22 cellular contexts compared by ENCODE assay signal in the genomic region with DNA sequence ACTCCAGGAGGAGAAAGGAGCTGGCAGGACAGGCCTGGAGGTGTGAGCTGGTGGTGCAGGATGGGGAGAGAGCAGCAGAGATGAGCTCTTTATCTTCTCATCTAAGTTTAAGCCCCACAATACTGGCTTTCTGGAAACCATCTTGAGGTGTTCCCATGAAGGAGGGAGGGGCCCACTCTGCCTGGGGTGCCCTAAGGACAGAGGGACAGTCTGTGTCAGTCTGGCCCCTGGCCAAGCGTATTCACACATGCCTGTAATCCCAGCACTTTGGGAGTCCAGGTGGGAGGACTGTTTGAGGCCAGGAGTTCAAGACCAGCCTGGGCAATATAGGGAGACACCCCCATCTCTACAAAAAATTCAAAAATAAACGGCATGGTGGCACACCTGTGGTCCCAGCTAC. TPM values are rescaled to one million over a fixed set of nuclear protein-coding genes. Genes with fewer than 3 reads are reported as not detected.
DNase-seq lines count a peak whose midpoint lies in the region; ATAC-seq, FAIRE-seq and TF ChIP-seq lines count a peak whose summit lies in the region.
"Had no signal": no experiment of that assay in that cellular context is flagged by ENCODE, and none has a peak within 500 bp of the region (broad histone marks: within the 10 kb centered on the region; RNA-seq: fewer than 3 reads in every experiment).

No MANE protein-coding gene starts in this region.

- TF ChIP-seq CTCF in H9 (conservative IDR thresholded peaks at IDR 0.05) = no peak
- no peak for TF ChIP-seq CTCF in GM12878 (IDR thresholded peaks at IDR 0.05 in 2 of 3, conservative IDR thresholded peaks at IDR 0.05 in 1 of 3; ENCODE audit: control insufficient read depth in 2 of 3, extremely low read depth in 1 of 3, insufficient read depth in 1 of 3, low read depth in 3 of 3, low read length in 3 of 3)
- no peak for TF ChIP-seq CTCF in osteoblast (IDR thresholded peaks at IDR 0.05; ENCODE audit: extremely low read depth, low read depth, low read length)

- no peak overlapping the region for H4K91ac ChIP-seq in H9 (ENCODE audit: insufficient read length, low read depth, low read length)

- H4K5ac ChIP-seq in H9 (ENCODE audit: insufficient read length, low read depth, low read length) = no peak overlapping the region

- POLR2A ChIA-PET in GM12878 (lab: Charles Lee) = no interaction called here

- no peak overlapping the region for H3K9ac ChIP-seq in H9 (ENCODE audit: extremely low read depth, insufficient read length, low read length)
- peak overlapping the region; percentile 4; the same call in 1 of the 2 replicates for H3K9ac ChIP-seq in GM12878 (ENCODE audit: control insufficient read depth, insufficient read depth, low read length)

- no peak for TF ChIP-seq RAD21 in GM12878 (IDR thresholded peaks at IDR 0.05; ENCODE audit: insufficient read depth, low read depth, low read length)

- no peak overlapping the region for H2BK5ac ChIP-seq in H9 (ENCODE audit: insufficient read length, low read length)

- no peak; the same call in none of the 2 replicates for TF ChIP-seq POLR2A in GM12878 (IDR thresholded peaks at IDR 0.05; ENCODE audit: low read depth, low read length)

- H3K4me1 ChIP-seq in H9 (ENCODE audit: insufficient read depth, low read length) (peaks cover 4% of the 10 kb centered on the region; the same call in 1 of the 2 replicates), GM12878 (ENCODE audit: control insufficient read depth, insufficient read depth, low read length) (peaks cover 12% of the 10 kb centered on the region), osteoblast (ENCODE audit: insufficient read depth, low read length) (no peaks in the 10 kb centered on the region)
- H3K4me1 ChIP-seq: left lung had no signal

- H4K20me1 ChIP-seq in H9 (ENCODE audit: control insufficient read depth, insufficient read depth, insufficient read length) = no peaks in the 10 kb centered on the region
- no peaks in the 10 kb centered on the region for H4K20me1 ChIP-seq in GM12878 (ENCODE audit: control insufficient read depth, insufficient read depth)
- H4K20me1 ChIP-seq in osteoblast (ENCODE audit: insufficient read depth, low read length) = no peaks in the 10 kb centered on the region

- no peak overlapping the region for H3K56ac ChIP-seq in H9 (ENCODE audit: insufficient read length, low read depth, low read length)

- H2AK5ac ChIP-seq in H9 (ENCODE audit: insufficient read length, low read length) = no peak overlapping the region

- H2BK15ac ChIP-seq in H9 (ENCODE audit: low read depth, low read length) = no peak overlapping the region

- DNase-seq in NCI-H82 (lab: John Stamatoyannopoulos, UW) (peak; percentile 19), NCI-H82 treated with DMSO at 0.1 percent for 48 hours (lab: John Stamatoyannopoulos, UW; ENCODE audit: unreplicated experiment) (no peak), H9 (no peak), GM12878 (ENCODE audit: low read depth, low spot score) (no peak), osteoblast (ENCODE audit: insufficient read length, low spot score, missing footprints) (peak; percentile 26), nucleus accumbens (lab: John Stamatoyannopoulos, UW) (no peak), ecto neural progenitor cell (ENCODE audit: low spot score) (no peak)
- DNase-seq in stimulated activated CD8-positive, alpha-beta memory T cell treated with anti-CD3 and anti-CD28 coated beads, Interleukin-4, amount 100 ng/mL, for 48 hours = no peak
- DNase-seq: 8988T; activated CD4-positive, alpha-beta T cell treated with anti-CD3 and anti-CD28 coated beads, Interleukin-2, amount 10 ng/mL, durations not matched to agents 24 days and 14 days; activated CD8-positive, alpha-beta memory T cell treated with anti-CD3 and anti-CD28 coated beads, Interleukin-2, amount 50 U/mL, for 4 hours; activated gamma-delta T cell treated with Interleukin-2 at 50 U/mL for 16 hours; central memory CD4-positive, alpha-beta T cell; effector CD4-positive, alpha-beta T cell; left lung; NCI-H1417; NCI-H748 treated with DMSO at 0.1 percent for 48 hours; stimulated activated naive CD4-positive, alpha-beta T cell treated with Interleukin-2 at 50 U/mL for 16 hours; upper lobe of left lung had no signal

- no peaks in the 10 kb centered on the region for H3K23me2 ChIP-seq in H9 (ENCODE audit: insufficient read length, low read depth, low read length, poor library complexity, severe bottlenecking)

- H3K9me3 ChIP-seq in H9 (ENCODE audit: control insufficient read depth, low read depth, low read length) (no peaks in the 10 kb centered on the region), GM12878 (replicated peaks; ENCODE audit: control insufficient read depth, insufficient read depth, low read length) (no peaks in the 10 kb centered on the region), osteoblast (ENCODE audit: low read depth, low read length) (no peaks in the 10 kb centered on the region)
- H3K9me3 ChIP-seq: left lung, upper lobe of left lung had no signal

- H2AFZ ChIP-seq in H9 (ENCODE audit: low read length) = no peak overlapping the region
- H2AFZ ChIP-seq in GM12878 (ENCODE audit: control insufficient read depth, low read depth, low read length) = peak overlapping the region; percentile 13
- no peak overlapping the region for H2AFZ ChIP-seq in osteoblast (ENCODE audit: low read length)

- no peak overlapping the region for H4K8ac ChIP-seq in H9 (replicated peaks; ENCODE audit: insufficient read length, low read depth, low read length)

- H3K27me3 Mint-ChIP-seq in H9 (ENCODE audit: low read depth) = peaks cover 35% of the 10 kb centered on the region
- H3K27me3 Mint-ChIP-seq: activated CD4-positive, alpha-beta T cell treated with anti-CD3 and anti-CD28 coated beads, Interleukin-2, amount 10 ng/mL, durations not matched to agents 24 days and 14 days had no signal

- H3K79me2 ChIP-seq in H9 (ENCODE audit: insufficient read depth, low read length) (no peaks in the 10 kb centered on the region), GM12878 (ENCODE audit: control insufficient read depth, insufficient read depth, low read length) (no peaks in the 10 kb centered on the region), osteoblast (ENCODE audit: insufficient read depth, low read length) (no peaks in the 10 kb centered on the region)

- WGBS in H9 (ENCODE audit: extremely low coverage, insufficient read length, low lambda C conversion rate) = no CpG with 5 or more reads among the region's 2 CpGs
- WGBS in GM12878 (ENCODE audit: insufficient coverage, insufficient replicate concordance, low lambda C conversion rate, missing lambda C conversion rate) = 69% methylated on average over 2 of the region's 2 CpGs

- H3K4me1 Mint-ChIP-seq in H9 = peaks cover 9 to 21% of the 10 kb centered on the region in 2 experiments

- FAIRE-seq in GM12878 (lab: Jason Lieb, UNC) = no peak
- FAIRE-seq: G401.6, H54, RCC 7860 had no signal

- H2BK20ac ChIP-seq in H9 (ENCODE audit: low read depth, low read length, poor library complexity, severe bottlenecking) = no peak overlapping the region

- ATAC-seq in GM12878 = no peak
- ATAC-seq: left lung had no signal

- H2BK120ac ChIP-seq in H9 (ENCODE audit: low read depth, low read length, poor library complexity, severe bottlenecking) = no peak overlapping the region

- no peak overlapping the region for H3K14ac ChIP-seq in H9 (ENCODE audit: insufficient read depth, low read length)

- no peaks in the 10 kb centered on the region for H3K79me1 ChIP-seq in H9 (ENCODE audit: insufficient read depth, low read depth, low read length, poor library complexity, severe bottlenecking)

- H3K4me3 ChIP-seq in GM12878 = no peak overlapping the region
- H3K4me3 ChIP-seq in osteoblast (ENCODE audit: insufficient read depth, low read length) = no peak overlapping the region
- H3K4me3 ChIP-seq: left lung, upper lobe of left lung had no signal

- no TSS peak for BruUV-seq in GM12878 (replicated peaks; lab: Mats Ljungman, UMichigan)

- H2BK12ac ChIP-seq in H9 (ENCODE audit: insufficient read length, low read depth, low read length) = no peak overlapping the region

- H3K36me3 ChIP-seq in GM12878 (ENCODE audit: control insufficient read depth in 2 of 2, insufficient read depth in 2 of 2, low read length in 1 of 2) (no peaks in the 10 kb centered on the region), osteoblast (ENCODE audit: insufficient read depth, low read length) (no peaks in the 10 kb centered on the region)
- H3K36me3 ChIP-seq: left lung, upper lobe of left lung had no signal

- no peak overlapping the region for H3T11ph ChIP-seq in H9 (ENCODE audit: low read length)

- no peaks in the 10 kb centered on the region for H3K27me3 ChIP-seq in H9 (ENCODE audit: insufficient read depth, low read length)
- H3K27me3 ChIP-seq in GM12878 (replicated peaks in 1 of 2; ENCODE audit: control insufficient read depth in 2 of 2, insufficient read depth in 2 of 2, low read length in 1 of 2) = no peaks in the 10 kb centered on the region
- H3K27me3 ChIP-seq in osteoblast (ENCODE audit: insufficient read depth, low read length) = no peaks in the 10 kb centered on the region
- H3K27me3 ChIP-seq: left lung, upper lobe of left lung had no signal

- in situ Hi-C loops in GM12878 (cut with MboI) = no loop called here

- H3K18ac ChIP-seq in H9 (ENCODE audit: insufficient read length, low read depth, low read length) = no peak overlapping the region

- no peak overlapping the region for H3K4me3 Mint-ChIP-seq in H9
- H3K4me3 Mint-ChIP-seq: activated CD4-positive, alpha-beta T cell treated with anti-CD3 and anti-CD28 coated beads, Interleukin-2, amount 10 ng/mL, durations not matched to agents 24 days and 14 days had no signal

- intact Hi-C loops in GM12878 (cut with micrococcal nuclease; ENCODE audit: unreplicated experiment) = no loop called here

- TF ChIP-seq EP300 in GM12878 (IDR thresholded peaks at IDR 0.05; ENCODE audit: borderline replicate concordance in 1 of 2, control insufficient read depth in 1 of 2, low read depth in 2 of 2, low read length in 2 of 2) = no peak

- no peak overlapping the region for H3K4ac ChIP-seq in H9 (ENCODE audit: low read depth, low read length)

- H3K23ac ChIP-seq in H9 (ENCODE audit: insufficient read length, low read depth, low read length) = no peak overlapping the region

- SMC1A ChIA-PET in GM12878 (lab: Charles Lee; ENCODE audit: uncharacterized antibody, unreplicated experiment) = interaction anchor here (0.6 to 1.7 kb wide), 5 partner anchors 9 to 707 kb away, joined by 3 read pairs; a partner anchor contains a TSS

- peaks cover 0 to 3% of the 10 kb centered on the region in 2 experiments; a peak in 1 of 5 replicates for H3K9me3 Mint-ChIP-seq in H9
- H3K9me3 Mint-ChIP-seq: activated CD4-positive, alpha-beta T cell treated with anti-CD3 and anti-CD28 coated beads, Interleukin-2, amount 10 ng/mL, durations not matched to agents 24 days and 14 days had no signal

- H3K4me2 ChIP-seq in H9 (ENCODE audit: insufficient read depth, insufficient read length, low read length) = no peak overlapping the region
- H3K4me2 ChIP-seq in GM12878 (ENCODE audit: control insufficient read depth, insufficient read depth) = peak overlapping the region; percentile 4; the same call in 1 of the 2 replicates
- no peak overlapping the region for H3K4me2 ChIP-seq in osteoblast (ENCODE audit: insufficient read depth, low read length)

- H3K36me3 Mint-ChIP-seq in H9 (ENCODE audit: insufficient read depth in 1 of 3, low read depth in 3 of 3) = peaks cover 0 to 9% (median 3%) of the 10 kb centered on the region in 3 experiments; a peak in 5 of 7 replicates

- peak overlapping the region in 2 of 3 experiments; percentile 31 to 83; a peak in 1 of 7 replicates for H3K27ac Mint-ChIP-seq in H9
- H3K27ac Mint-ChIP-seq: activated CD4-positive, alpha-beta T cell treated with anti-CD3 and anti-CD28 coated beads, Interleukin-2, amount 10 ng/mL, durations not matched to agents 24 days and 14 days had no signal

- H3K27ac ChIP-seq in H9 (ENCODE audit: insufficient read length, low read depth, low read length) = no peak overlapping the region
- H3K27ac ChIP-seq in GM12878 (ENCODE audit: control insufficient read depth, insufficient read depth) = peak overlapping the region; percentile 1; the same call in 1 of the 2 replicates
- H3K27ac ChIP-seq in osteoblast (ENCODE audit: low read depth, low read length) = no peak overlapping the region
- H3K27ac ChIP-seq: left lung, upper lobe of left lung had no signal

- RAD21 ChIA-PET in GM12878 (lab: Charles Lee; ENCODE audit: unreplicated experiment) = no interaction called here

- CTCF ChIA-PET in GM12878 (lab: Yijun Ruan, JAX) = interaction anchor here (0.6 to 1.1 kb wide), 2 partner anchors 29 to 33 kb away, joined by 3 read pairs; no protein-coding TSS in a partner anchor

RNA-seq across cellular contexts. Expression of a gene that starts 8.9 kb away (rescaled TPM):
- total RNA-seq in H9 (2021) = 1.0 and 2.7 TPM in 2 replicates
- total RNA-seq in GM12878 (2013; cell fraction: nucleolus; rRNA removed) = 2.4 and 3.3 TPM in 2 replicates
- total RNA-seq in GM12878 (2014; rRNA removed) = 1.3 and 2.0 TPM in 2 replicates
- 0.64 and 1.1 TPM in 2 replicates for total RNA-seq in GM12878 (2014; rRNA removed; fragmentation: Illumina TruSeq; extraction: Trizol)
- total RNA-seq in GM12878 (2021) = 0.69 and 1.0 TPM in 2 replicates
- 0.80 TPM for polyA plus RNA-seq in GM12878 (2011; ENCODE audit: low read depth)
- 0.97 and 1.6 TPM in 2 replicates for polyA plus RNA-seq in GM12878 (2011; rRNA removed)
- polyA plus RNA-seq in GM12878 (2011; cell fraction: cytosol; rRNA removed) = 0.63 and 1.5 TPM in 2 replicates
- polyA plus RNA-seq in GM12878 (2011; cell fraction: nucleus; rRNA removed) = 1.4 and 1.6 TPM in 2 replicates
- polyA plus RNA-seq in GM12878 (2012) = 0.90 and 1.1 TPM in 2 replicates
- polyA plus RNA-seq in GM12878 (2014; fragmentation: Illumina TruSeq; extraction: Trizol) = 1.1 and 3.6 TPM in 2 replicates
- under 1 TPM; 0.63 to 0.93 TPM for polyA plus RNA-seq in GM12878 (2014; fragmentation: Nextera tagmentation; extraction: Ambion mirVana)
- 1.3 TPM in 2 replicates for polyA plus RNA-seq in GM12878 (2014; rRNA removed)
- 1 to 10 TPM; 1.7 to 1.8 TPM for polyA plus RNA-seq in GM12878 (2016; fragmentation: Nextera tagmentation; extraction: Ambion mirVana)
- polyA minus RNA-seq in GM12878 (2011; rRNA and poly(A)+ RNA removed) = 0.73 and 1.8 TPM in 2 replicates
- not detected in 2 replicates for polyA minus RNA-seq in GM12878 (2011; cell fraction: cytosol; rRNA and poly(A)+ RNA removed)
- polyA minus RNA-seq in GM12878 (2011; cell fraction: nucleus; rRNA and poly(A)+ RNA removed) = not detected in 2 replicates
- total RNA-seq in osteoblast = 2.9 TPM in 2 replicates

RNA-seq across cellular contexts. Expression of a gene that starts 43.1 kb away (rescaled TPM):
- total RNA-seq in H9 (2021) (99.3 and 101 TPM in 2 replicates), GM12878 (2014; rRNA removed) (42.4 and 42.7 TPM in 2 replicates), GM12878 (2014; rRNA removed; fragmentation: Illumina TruSeq; extraction: Trizol) (34.8 and 38.1 TPM in 2 replicates), GM12878 (2021) (73.9 and 84.9 TPM in 2 replicates), osteoblast (21.5 and 29.0 TPM in 2 replicates)
- total RNA-seq in GM12878 (2013; cell fraction: nucleolus; rRNA removed) = 24.1 and 27.7 TPM in 2 replicates
- polyA plus RNA-seq in GM12878 (2011; ENCODE audit: low read depth) = 10.3 TPM
- polyA plus RNA-seq in GM12878 (2011; rRNA removed) (23.9 and 41.4 TPM in 2 replicates), GM12878 (2014; fragmentation: Illumina TruSeq; extraction: Trizol) (38.1 and 49.7 TPM in 2 replicates), GM12878 (2014; fragmentation: Nextera tagmentation; extraction: Ambion mirVana) (10 to 100 TPM in 1 of 2 experiments, 1 to 10 TPM in 1; 2.9 to 12.3 TPM), GM12878 (2014; rRNA removed) (41.7 and 45.1 TPM in 2 replicates), GM12878 (2016; fragmentation: Nextera tagmentation; extraction: Ambion mirVana) (100 to 1,000 TPM in 1 of 2 experiments, 10 to 100 TPM in 1; 88.9 to 114 TPM)
- 33.2 and 45.5 TPM in 2 replicates for polyA plus RNA-seq in GM12878 (2011; cell fraction: cytosol; rRNA removed)
- polyA plus RNA-seq in GM12878 (2011; cell fraction: nucleus; rRNA removed) = 22.8 and 28.8 TPM in 2 replicates
- 18.6 and 23.1 TPM in 2 replicates for polyA plus RNA-seq in GM12878 (2012)
- 15.7 and 24.9 TPM in 2 replicates for polyA minus RNA-seq in GM12878 (2011; rRNA and poly(A)+ RNA removed)
- polyA minus RNA-seq in GM12878 (2011; cell fraction: cytosol; rRNA and poly(A)+ RNA removed) = 7.2 and 10.6 TPM in 2 replicates
- 9.7 and 20.3 TPM in 2 replicates for polyA minus RNA-seq in GM12878 (2011; cell fraction: nucleus; rRNA and poly(A)+ RNA removed)

RNA-seq across cellular contexts. Expression of a gene that starts 52.0 kb away (rescaled TPM):
- total RNA-seq in H9 (2021) = 90.8 and 91.6 TPM in 2 replicates
- 25.8 and 29.0 TPM in 2 replicates for total RNA-seq in GM12878 (2013; cell fraction: nucleolus; rRNA removed)
- 32.9 and 38.9 TPM in 2 replicates for total RNA-seq in GM12878 (2014; rRNA removed)
- total RNA-seq in GM12878 (2014; rRNA removed; fragmentation: Illumina TruSeq; extraction: Trizol) = 25.9 and 27.0 TPM in 2 replicates
- 54.1 and 55.9 TPM in 2 replicates for total RNA-seq in GM12878 (2021)
- 37.9 TPM for polyA plus RNA-seq in GM12878 (2011; ENCODE audit: low read depth)
- polyA plus RNA-seq in GM12878 (2011; rRNA removed) = 35.6 and 54.2 TPM in 2 replicates
- polyA plus RNA-seq in GM12878 (2011; cell fraction: cytosol; rRNA removed) = 41.6 and 47.6 TPM in 2 replicates
- 54.4 and 62.1 TPM in 2 replicates for polyA plus RNA-seq in GM12878 (2011; cell fraction: nucleus; rRNA removed)
- 39.1 and 43.5 TPM in 2 replicates for polyA plus RNA-seq in GM12878 (2012)
- 43.3 and 52.6 TPM in 2 replicates for polyA plus RNA-seq in GM12878 (2014; fragmentation: Illumina TruSeq; extraction: Trizol)
- polyA plus RNA-seq in GM12878 (2014; fragmentation: Nextera tagmentation; extraction: Ambion mirVana) = 10 to 100 TPM; 14.8 to 19.3 TPM
- polyA plus RNA-seq in GM12878 (2014; rRNA removed) = 46.4 and 49.3 TPM in 2 replicates
- 10 to 100 TPM; 60.1 to 60.2 TPM for polyA plus RNA-seq in GM12878 (2016; fragmentation: Nextera tagmentation; extraction: Ambion mirVana)
- polyA minus RNA-seq in GM12878 (2011; rRNA and poly(A)+ RNA removed) = 33.2 and 42.9 TPM in 2 replicates
- polyA minus RNA-seq in GM12878 (2011; cell fraction: cytosol; rRNA and poly(A)+ RNA removed) = 13.8 and 18.2 TPM in 2 replicates
- 14.7 and 20.4 TPM in 2 replicates for polyA minus RNA-seq in GM12878 (2011; cell fraction: nucleus; rRNA and poly(A)+ RNA removed)
- 21.2 and 22.4 TPM in 2 replicates for total RNA-seq in osteoblast

Comparison
In these comparisons a context has a peak if more than half of its experiments do, and no peak if none do; other contexts are left out.
1. DNase-seq: peak in NCI-H82 (single experiment) and osteoblast (single experiment); none in NCI-H82 treated with DMSO at 0.1 percent for 48 hours (single experiment), H9 (single experiment), GM12878 (single experiment), nucleus accumbens (0 of 56), stimulated activated CD8-positive, alpha-beta memory T cell treated with anti-CD3 and anti-CD28 coated beads, Interleukin-4, amount 100 ng/mL, for 48 hours (single experiment) and ecto neural progenitor cell (single experiment).